9 cellular contexts compared by ENCODE assay signal in the genomic region with DNA sequence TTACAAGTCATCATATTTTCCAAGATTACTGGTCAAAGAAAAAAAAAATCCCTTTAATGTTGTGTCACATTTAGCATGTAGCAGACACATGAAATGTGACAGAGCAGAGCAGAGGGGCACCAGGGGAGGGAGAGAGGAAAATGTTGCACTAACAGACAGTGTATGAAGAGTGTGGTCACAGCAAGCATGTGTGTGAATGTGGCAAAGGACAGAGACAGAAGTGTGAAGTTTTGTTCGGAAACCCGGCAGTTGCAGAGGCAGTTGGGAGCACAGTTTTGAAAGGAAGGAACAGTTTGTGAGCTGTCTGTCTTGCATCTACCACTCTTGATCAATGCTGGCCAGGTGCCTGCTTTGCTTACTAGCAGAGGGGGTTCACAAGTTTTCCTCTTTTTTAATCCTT.
"Had no signal": no experiment of that assay in that cellular context is flagged by ENCODE, and none has a peak within 500 bp of the region (broad histone marks: within the 10 kb centered on the region; RNA-seq: fewer than 3 reads in every experiment).

No MANE protein-coding gene starts in this region.

- H3K4me3 Mint-ChIP-seq: activated naive CD4-positive, alpha-beta T cell treated with anti-CD3 and anti-CD28 coated beads for 36 hours had no signal

- H3K9me3 Mint-ChIP-seq: activated naive CD4-positive, alpha-beta T cell treated with anti-CD3 and anti-CD28 coated beads for 36 hours had no signal

- DNase-seq: activated naive CD4-positive, alpha-beta T cell treated with anti-CD3 and anti-CD28 coated beads for 36 hours; amniotic stem cell; body of pancreas; erythroblast; hippocampal formation; kidney glomerular epithelial cell; posterior cingulate gyrus; stimulated activated CD4-positive, alpha-beta T cell treated with anti-CD3 and anti-CD28 coated beads, Interleukin-15, amount 100 ng/mL, for 24 hours; stimulated activated CD4-positive, alpha-beta T cell treated with anti-CD3 and anti-CD28 coated beads, Interleukin-4, amount 100 ng/mL, for 24 hours had no signal

- ATAC-seq: body of pancreas had no signal
